8 cellular contexts compared by ENCODE assay signal in the genomic region with DNA sequence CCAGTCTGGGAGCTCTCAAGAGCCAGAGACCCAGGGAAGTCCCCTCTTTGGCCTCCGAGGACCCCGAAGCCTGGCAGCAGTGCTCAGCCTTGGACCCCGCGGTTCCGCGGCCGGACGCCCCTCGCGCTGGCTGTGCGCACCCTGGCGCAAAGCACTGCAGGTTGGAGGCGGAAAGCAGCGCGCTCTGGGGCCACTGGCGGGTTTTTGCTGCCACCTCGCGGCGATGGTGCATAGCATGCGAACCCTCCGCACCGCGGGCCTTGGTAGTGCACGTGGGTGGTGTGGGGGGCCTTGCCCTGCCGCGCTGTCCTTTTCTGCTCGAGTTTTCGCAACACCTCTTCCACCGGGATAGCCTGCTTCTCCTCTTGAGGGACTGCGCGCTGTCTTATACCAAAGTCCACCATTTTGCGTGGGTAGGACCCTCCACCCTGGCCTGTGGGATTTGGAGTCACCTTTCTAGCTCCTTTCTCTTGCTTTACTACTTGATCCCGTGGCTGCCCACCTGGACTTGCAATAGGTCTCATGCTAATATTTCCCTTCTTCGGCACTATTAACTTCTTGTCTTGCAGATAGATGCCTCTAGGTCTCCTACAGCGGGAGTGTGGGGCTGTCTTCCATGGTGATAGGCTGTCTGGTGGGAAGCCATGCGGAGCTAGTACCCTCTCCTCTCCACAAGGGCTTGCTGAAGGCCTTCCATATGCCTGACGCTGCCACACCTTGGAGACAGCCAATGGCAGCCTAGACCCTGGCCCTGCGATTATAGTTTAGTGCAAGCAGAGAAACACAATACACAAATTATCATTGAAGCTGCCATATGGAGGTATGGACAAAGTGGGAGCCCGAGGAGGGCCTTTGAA. TPM values are rescaled to one million over a fixed set of nuclear protein-coding genes. Genes with fewer than 3 reads are reported as not detected.
DNase-seq lines count a peak whose midpoint lies in the region; ATAC-seq lines count a peak whose summit lies in the region.

No MANE protein-coding gene starts in this region.

- peak; percentile 90 for DNase-seq in GM03348 (ENCODE audit: low spot score)
- peak; percentile 52 for DNase-seq in NCI-H345 treated with DMSO at 0.1 percent for 48 hours (lab: John Stamatoyannopoulos, UW; ENCODE audit: unreplicated experiment)
- DNase-seq in activated CD4-positive, alpha-beta T cell treated with anti-CD3 and anti-CD28 coated beads for 24 hours (ENCODE audit: low read depth in 2 of 2) = peak; percentile 70 to 81
- peak; percentile 62 for DNase-seq in cerebellar cortex (ENCODE audit: low spot score)
- DNase-seq in left kidney (ENCODE audit: low read depth, low spot score) = peak; percentile 89
- DNase-seq in stimulated activated CD4-positive, alpha-beta T cell treated with anti-CD3 and anti-CD28 coated beads, Interleukin-4, amount 100 ng/mL, for 1 hour = peak; percentile 84
- no peak for DNase-seq in mesenteric fat pad (ENCODE audit: low spot score)

- peak; percentile 60 for ATAC-seq in HG02885 (IDR thresholded peaks at IDR 0.05; ENCODE audit: poor library complexity, unreplicated experiment)

RNA-seq across cellular contexts. Expression of gene SIX3, which starts 14.3 kb away (rescaled TPM):
- total RNA-seq in mesenteric fat pad = not detected

RNA-seq across cellular contexts. Expression of gene SIX2, which starts 53.4 kb away (rescaled TPM):
- 2.3 TPM for total RNA-seq in mesenteric fat pad
